Comparison of ENCODE assay signal across 1 cellular context in the genomic region with DNA sequence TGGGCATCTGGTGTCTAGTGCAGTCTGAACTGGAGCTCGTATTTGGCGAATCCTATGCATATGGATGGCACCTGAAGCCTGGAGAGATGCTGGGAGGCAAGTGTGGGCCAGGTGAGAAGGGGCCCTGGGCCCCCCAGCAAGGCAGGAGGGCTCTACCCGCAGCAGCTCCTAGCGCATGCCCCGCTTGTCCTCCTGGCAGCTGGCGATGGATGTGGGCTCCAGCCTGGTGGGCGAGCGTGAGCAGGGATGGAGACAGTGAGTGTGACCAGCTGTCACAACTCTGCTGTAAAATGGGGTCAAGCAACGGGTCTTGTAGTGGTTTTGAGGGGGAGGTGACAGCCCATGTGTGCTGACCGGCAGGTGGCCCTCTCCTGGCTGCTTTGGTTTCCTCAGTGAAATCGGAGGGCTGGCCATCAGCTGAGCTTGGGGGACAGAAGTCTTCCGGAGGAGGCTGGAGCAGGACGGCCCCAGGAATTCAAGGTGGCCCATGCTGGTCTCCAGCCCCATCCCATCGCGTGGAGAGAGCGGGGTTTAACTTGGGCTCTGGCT.
TF ChIP-seq lines count a peak whose summit lies in the region.

No MANE protein-coding gene starts in this region.

TF ChIP-seq in K562, 482 proteins besides CTCF, POLR2A, EP300 and RAD21:
- TF ChIP-seq, protein P1, sequence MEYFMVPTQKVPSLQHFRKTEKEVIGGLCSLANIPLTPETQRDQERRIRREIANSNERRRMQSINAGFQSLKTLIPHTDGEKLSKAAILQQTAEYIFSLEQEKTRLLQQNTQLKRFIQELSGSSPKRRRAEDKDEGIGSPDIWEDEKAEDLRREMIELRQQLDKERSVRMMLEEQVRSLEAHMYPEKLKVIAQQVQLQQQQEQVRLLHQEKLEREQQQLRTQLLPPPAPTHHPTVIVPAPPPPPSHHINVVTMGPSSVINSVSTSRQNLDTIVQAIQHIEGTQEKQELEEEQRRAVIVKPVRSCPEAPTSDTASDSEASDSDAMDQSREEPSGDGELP (CRISPR knock-in tag; IDR thresholded peaks at IDR 0.05; ENCODE audit: borderline replicate concordance), result peak; percentile 32; the same call in 1 of the 2 replicates
- 0 out of 2 replicates have a peak, but pooled peaks have one; percentile 28 for TF ChIP-seq POLR2G (IDR thresholded peaks at IDR 0.05; ENCODE audit: low read depth, low read length)
- 0 out of 2 replicates have a peak, but pooled peaks have one; percentile 6 for TF ChIP-seq EGR1 (conservative IDR thresholded peaks at IDR 0.05)
- TF ChIP-seq, protein P2, sequence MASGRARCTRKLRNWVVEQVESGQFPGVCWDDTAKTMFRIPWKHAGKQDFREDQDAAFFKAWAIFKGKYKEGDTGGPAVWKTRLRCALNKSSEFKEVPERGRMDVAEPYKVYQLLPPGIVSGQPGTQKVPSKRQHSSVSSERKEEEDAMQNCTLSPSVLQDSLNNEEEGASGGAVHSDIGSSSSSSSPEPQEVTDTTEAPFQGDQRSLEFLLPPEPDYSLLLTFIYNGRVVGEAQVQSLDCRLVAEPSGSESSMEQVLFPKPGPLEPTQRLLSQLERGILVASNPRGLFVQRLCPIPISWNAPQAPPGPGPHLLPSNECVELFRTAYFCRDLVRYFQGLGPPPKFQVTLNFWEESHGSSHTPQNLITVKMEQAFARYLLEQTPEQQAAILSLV (tag; IDR thresholded peaks at IDR 0.05), result no peak
- TF ChIP-seq ARID1B (IDR thresholded peaks at IDR 0.05), result no peak
